In genomic region chr2:159243521-159243920, GRCh38 we compare ENCODE assay signal across 18 cellular contexts. TPM values are rescaled to one million over a fixed set of nuclear protein-coding genes. Genes with fewer than 3 reads are reported as not detected.
DNase-seq lines count a peak whose midpoint lies in the region; ATAC-seq and TF ChIP-seq lines count a peak whose summit lies in the region.
"Had no signal": no experiment of that assay in that cellular context is flagged by ENCODE, and none has a peak within 500 bp of the region (broad histone marks: within the 10 kb centered on the region; RNA-seq: fewer than 3 reads in every experiment).

No MANE protein-coding gene starts in this region.

- H3K27me3 ChIP-seq in cardiac muscle cell: no peaks in the 10 kb centered on the region
- no peaks in the 10 kb centered on the region for H3K27me3 ChIP-seq in right atrium auricular region
- no peaks in the 10 kb centered on the region for H3K27me3 ChIP-seq in PC-3 (ENCODE audit: low read length)
- H3K27me3 ChIP-seq in foreskin keratinocyte: no peaks in the 10 kb centered on the region

- no peak overlapping the region for H3K9ac ChIP-seq in PC-3 (ENCODE audit: low read length)
- H3K9ac ChIP-seq: GM23248 had no signal

- H3K9me3 ChIP-seq in cardiac muscle cell (ENCODE audit: low read depth): no peaks in the 10 kb centered on the region
- peaks cover 0 to 12% of the 10 kb centered on the region in 2 donors for H3K9me3 ChIP-seq in right atrium auricular region
- no peaks in the 10 kb centered on the region for H3K9me3 ChIP-seq in PC-3 (ENCODE audit: low read length)

- BruUV-seq in PC-3 (replicated peaks; lab: Mats Ljungman, UMichigan): no TSS peak

- H3K36me3 ChIP-seq in cardiac muscle cell: peaks cover 4% of the 10 kb centered on the region
- H3K36me3 ChIP-seq in right atrium auricular region: peaks cover 58% of the 10 kb centered on the region
- H3K36me3 ChIP-seq in PC-3 (ENCODE audit: low read depth, low read length): peaks cover 21% of the 10 kb centered on the region

- H3F3A ChIP-seq in PC-3 (ENCODE audit: low read length, unreplicated experiment): no peaks in the 10 kb centered on the region

- no peaks in the 10 kb centered on the region for H3K9me2 ChIP-seq in PC-3 (replicated peaks; ENCODE audit: low read length)

- no peaks in the 10 kb centered on the region for H4K20me1 ChIP-seq in PC-3 (ENCODE audit: low read length)

- H3K36me3 Mint-ChIP-seq in type B pancreatic cell: peaks cover 67% of the 10 kb centered on the region

- H3K27ac Mint-ChIP-seq in type B pancreatic cell: peak overlapping the region; percentile 61
- H3K27ac Mint-ChIP-seq: CD4-positive, alpha-beta T cell had no signal

- DNase-seq in cardiac muscle cell (ENCODE audit: low read depth in 1 of 2, low spot score in 1 of 2) (no peak), right atrium auricular region (ENCODE audit: low spot score) (no peak), PC-3 (peak; percentile 53), foreskin keratinocyte (peak; percentile 13 to 39), type B pancreatic cell (ENCODE audit: extremely low spot score, unreplicated experiment) (no peak), left lobe of liver (ENCODE audit: low spot score) (no peak)
- no peak for DNase-seq in effector CD4-positive, alpha-beta T cell
- no peak for DNase-seq in activated CD4-positive, CD25-positive, alpha-beta regulatory T cell (lab: John Stamatoyannopoulos, UW)
- DNase-seq: 8988T; AML-193; C1 segment of cervical spinal cord; Calu3; CD4-positive, alpha-beta T cell; DMS 273 treated with DMSO at 0.1 percent for 48 hours; DMS79; GM23248 had no signal

- no peaks in the 10 kb centered on the region for H3K4me1 Mint-ChIP-seq in type B pancreatic cell (ENCODE audit: unreplicated experiment)

- intact Hi-C loops in PC-3 (cut with micrococcal nuclease): no loop called here

- H3K4me3 Mint-ChIP-seq in type B pancreatic cell: no peak overlapping the region
- H3K4me3 Mint-ChIP-seq: CD4-positive, alpha-beta T cell had no signal

- TF ChIP-seq CTCF in cardiac muscle cell (IDR thresholded peaks at IDR 0.05; ENCODE audit: low read depth, low read length) (no peak), right atrium auricular region (IDR thresholded peaks at IDR 0.05) (no peak), PC-3 (conservative IDR thresholded peaks at IDR 0.05; ENCODE audit: low read depth, low read length) (no peak), foreskin keratinocyte (conservative IDR thresholded peaks at IDR 0.05) (no peak), type B pancreatic cell (conservative IDR thresholded peaks at IDR 0.05) (no peak)

- H3K79me2 ChIP-seq in PC-3 (ENCODE audit: low read length): no peaks in the 10 kb centered on the region

- CTCF ChIA-PET in PC-3 (lab: Charles Lee): no interaction called here

- H3K4me3 ChIP-seq in cardiac muscle cell (no peak overlapping the region), right atrium auricular region (no peak overlapping the region), PC-3 (ENCODE audit: low read length) (no peak overlapping the region)
- H3K4me3 ChIP-seq: GM23248 had no signal

- peaks cover 10% of the 10 kb centered on the region for H3K9me3 Mint-ChIP-seq in type B pancreatic cell
- H3K9me3 Mint-ChIP-seq: CD4-positive, alpha-beta T cell had no signal

- H3K27me3 Mint-ChIP-seq in type B pancreatic cell: no peaks in the 10 kb centered on the region
- H3K27me3 Mint-ChIP-seq: CD4-positive, alpha-beta T cell had no signal

- H3K4me1 ChIP-seq in cardiac muscle cell (ENCODE audit: low read depth) (peaks cover 13% of the 10 kb centered on the region), right atrium auricular region (no peaks in the 10 kb centered on the region), PC-3 (ENCODE audit: insufficient read depth, low read length) (peaks cover 5% of the 10 kb centered on the region; the same call in 1 of the 2 replicates), foreskin keratinocyte (no peaks in the 10 kb centered on the region)

- H3K4me2 ChIP-seq in PC-3 (ENCODE audit: low read length): no peak overlapping the region

- POLR2A ChIA-PET in PC-3 (lab: Charles Lee; ENCODE audit: unreplicated experiment): no interaction called here

- peak overlapping the region; percentile 76 for H3K27ac ChIP-seq in cardiac muscle cell
- H3K27ac ChIP-seq in right atrium auricular region: no peak overlapping the region
- H3K27ac ChIP-seq in PC-3 (ENCODE audit: low read length): no peak overlapping the region
- no peak overlapping the region for H3K27ac ChIP-seq in foreskin keratinocyte
- H3K27ac ChIP-seq: GM23248 had no signal

- H2AFZ ChIP-seq in PC-3 (ENCODE audit: low read length): no peak overlapping the region
- H2AFZ ChIP-seq: GM23248 had no signal

- ATAC-seq in PC-3: peak; percentile 43
- no peak for ATAC-seq in foreskin keratinocyte
- no peak for ATAC-seq in left lobe of liver
- ATAC-seq: HCT116, HepG2 had no signal

RNA-seq across cellular contexts. Expression of gene WDSUB1, which starts 43.0 kb away (rescaled TPM):
- total RNA-seq in cardiac muscle cell (10.3 and 13.4 TPM in 2 replicates), right atrium auricular region (1 to 10 TPM; 3.2 to 4.7 TPM), PC-3 (2014; rRNA removed) (3.5 and 6.6 TPM in 2 replicates), foreskin keratinocyte (4.3 and 5.7 TPM in 2 replicates), type B pancreatic cell (ENCODE audit: low replicate concordance) (9.5 and 11.6 TPM in 2 replicates), left lobe of liver (2.4 TPM)
- polyA plus RNA-seq in cardiac muscle cell (13.6 and 19.4 TPM in 2 replicates), foreskin keratinocyte (3.7 and 4.2 TPM in 2 replicates)

Comparison
In these comparisons a context has a peak if more than half of its experiments do, and no peak if none do; other contexts are left out.
1. DNase-seq: peak in PC-3 (single experiment) and foreskin keratinocyte (2 of 2); none in cardiac muscle cell (0 of 2), right atrium auricular region (single experiment), type B pancreatic cell (single experiment), effector CD4-positive, alpha-beta T cell (single experiment), left lobe of liver (single experiment) and activated CD4-positive, CD25-positive, alpha-beta regulatory T cell (0 of 4).